ENCODE assay signal across 26 cellular contexts in genomic region chr7:117737882-117738281, GRCh38.
DNase-seq lines count a peak whose midpoint lies in the region; ATAC-seq and TF ChIP-seq lines count a peak whose summit lies in the region.
"Had no signal": no experiment of that assay in that cellular context is flagged by ENCODE, and none has a peak within 500 bp of the region (broad histone marks: within the 10 kb centered on the region; RNA-seq: fewer than 3 reads in every experiment).

No MANE protein-coding gene starts in this region.

- ATAC-seq in GM21423 (IDR thresholded peaks at IDR 0.05; ENCODE audit: unreplicated experiment) (no peak), lower lobe of right lung (no peak)
- ATAC-seq: A549 had no signal

- H3K4me1 ChIP-seq in lower lobe of right lung = no peaks in the 10 kb centered on the region
- H3K4me1 ChIP-seq: A549 had no signal

- no peaks in the 10 kb centered on the region for H3K27me3 ChIP-seq in dorsolateral prefrontal cortex
- H3K27me3 ChIP-seq in lower lobe of right lung (ENCODE audit: low read depth) = no peaks in the 10 kb centered on the region

- H3K36me3 ChIP-seq in lower lobe of right lung = no peaks in the 10 kb centered on the region

- DNase-seq in amygdala (lab: John Stamatoyannopoulos, UW) (peak in 41 of 56 donors; percentile 5 to 80 (median 42)), dorsolateral prefrontal cortex (peak; percentile 11 to 88 (median 72)), midbrain (lab: John Stamatoyannopoulos, UW) (peak; percentile 40), substantia nigra (lab: John Stamatoyannopoulos, UW) (peak in 41 of 49 donors; percentile 13 to 79 (median 51)), lower lobe of right lung (no peak), NCI-H2171 treated with DMSO at 0.1 percent for 48 hours (lab: John Stamatoyannopoulos, UW) (no peak), MV-4-11 (lab: John Stamatoyannopoulos, UW) (no peak)
- DNase-seq: AML-193; CD4-positive, alpha-beta memory T cell; DMS 273 treated with DMSO at 0.1 percent for 48 hours; DMS79; EL; GF-D8; MM.1S; NCI-H1048; NCI-H1417; NCI-H1694; NCI-H2029 treated with DMSO at 0.1 percent for 48 hours; NCI-H2227 treated with DMSO at 0.1 percent for 48 hours; NCI-H526 treated with DMSO at 0.1 percent for 48 hours; RPMI8226; SHP77 treated with DMSO at 0.1 percent for 48 hours had no signal

- TF ChIP-seq CTCF in dorsolateral prefrontal cortex (IDR thresholded peaks at IDR 0.05 in 54 of 56, conservative IDR thresholded peaks at IDR 0.05 in 2 of 56; ENCODE audit: low read depth in 1 of 56, partially characterized antibody in 56 of 56) (peak in 1 of 56 donors; percentile 8), lower lobe of right lung (IDR thresholded peaks at IDR 0.05) (no peak)

- H3K27ac ChIP-seq in dorsolateral prefrontal cortex (peak overlapping the region in 57 of 59 donors; percentile 8 to 85 (median 72)), substantia nigra (ENCODE audit: low read depth, low read length, poor library complexity, severe bottlenecking) (peak overlapping the region; percentile 70), lower lobe of right lung (no peak overlapping the region)
- H3K27ac ChIP-seq: A549, HL-60, KMS-11 had no signal

- H3K9me3 ChIP-seq in lower lobe of right lung = no peaks in the 10 kb centered on the region
- H3K9me3 ChIP-seq: A549 had no signal

- intact Hi-C loops in dorsolateral prefrontal cortex (cut with DNase I) = no loop called here
- intact Hi-C loops in lower lobe of right lung (cut with DNase I) = no loop called here

- H3K4me3 ChIP-seq in dorsolateral prefrontal cortex (peak overlapping the region in 8 of 59 donors; percentile 1 to 31 (median 11)), lower lobe of right lung (no peak overlapping the region)
- H3K4me3 ChIP-seq: A549 had no signal

Comparison
In these comparisons a context has a peak if more than half of its experiments do, and no peak if none do; other contexts are left out.
1. DNase-seq: peak in amygdala (41 of 56), dorsolateral prefrontal cortex (10 of 10), midbrain (single experiment) and substantia nigra (41 of 49); none in lower lobe of right lung (single experiment), NCI-H2171 treated with DMSO at 0.1 percent for 48 hours (single experiment) and MV-4-11 (single experiment).